Comparison of ENCODE assay signal across 8 cellular contexts in the genomic region with DNA sequence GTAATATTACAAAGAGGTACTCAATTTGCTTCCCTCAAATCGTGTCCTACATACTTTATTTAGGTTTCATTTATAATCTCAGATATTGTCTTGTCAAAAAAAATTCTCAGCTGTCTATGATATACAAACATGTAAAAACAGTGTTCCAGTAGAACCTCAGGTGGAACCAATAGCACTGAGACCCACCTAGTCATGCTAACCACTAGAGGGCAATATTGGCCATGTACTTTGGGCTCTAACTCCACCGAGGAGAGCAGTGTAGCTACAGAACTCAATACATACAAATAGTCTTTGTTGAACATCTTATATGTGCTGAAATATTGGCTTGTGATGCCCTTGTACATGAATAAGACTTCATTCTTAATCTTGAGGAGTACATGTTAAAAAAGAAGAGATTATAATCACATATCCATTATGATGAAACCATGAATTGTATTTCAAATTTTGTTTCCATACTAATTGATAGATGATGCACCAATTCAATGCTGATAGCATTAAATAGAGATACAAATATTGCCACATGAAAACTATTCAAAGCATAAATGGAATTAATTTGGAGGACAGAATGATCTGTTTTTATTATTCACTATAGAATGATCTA.
A peak's percentile ranks its signal among the peaks of the same experiment; 100 is the strongest.
DNase-seq lines count a peak whose midpoint lies in the region; ATAC-seq, FAIRE-seq and TF ChIP-seq lines count a peak whose summit lies in the region.

No MANE protein-coding gene starts in this region.

- TF ChIP-seq CTCF in AG09309 (IDR thresholded peaks at IDR 0.05; ENCODE audit: control insufficient read depth, insufficient read depth, low read depth, low read length, missing control alignments) (peak; percentile 85), astrocyte of the cerebellum (IDR thresholded peaks at IDR 0.05; ENCODE audit: low read depth, low read length, missing control alignments) (peak; percentile 85), type B pancreatic cell (conservative IDR thresholded peaks at IDR 0.05) (peak; percentile 87)

- H3K4me3 Mint-ChIP-seq in type B pancreatic cell, result no peak overlapping the region

- in situ Hi-C loops in astrocyte of the cerebellum (cut with HindIII; ENCODE audit: low sequenced_read_pairs), result no loop called here

- no peaks in the 10 kb centered on the region for H3K4me1 Mint-ChIP-seq in type B pancreatic cell (ENCODE audit: unreplicated experiment)

- H3K9me3 Mint-ChIP-seq in type B pancreatic cell, result peaks cover 4% of the 10 kb centered on the region

- DNase-seq in AG09309 (ENCODE audit: low read depth) (peak; percentile 13), NCI-H2171 treated with DMSO at 0.1 percent for 48 hours (lab: John Stamatoyannopoulos, UW) (peak; percentile 52), astrocyte of the cerebellum (ENCODE audit: low read depth) (peak; percentile 31), type B pancreatic cell (ENCODE audit: extremely low spot score, unreplicated experiment) (no peak), activated gamma-delta T cell (lab: John Stamatoyannopoulos, UW) (no peak)

- FAIRE-seq in islet of Langerhans (lab: Jason Lieb, UNC), result peak; percentile 85

- peak; percentile 83 for ATAC-seq in GM18511 (IDR thresholded peaks at IDR 0.05; ENCODE audit: unreplicated experiment)
- ATAC-seq in HG03095 (IDR thresholded peaks at IDR 0.05; ENCODE audit: unreplicated experiment), result peak; percentile 57

- no peak overlapping the region for H3K27ac Mint-ChIP-seq in type B pancreatic cell

- H3K4me3 ChIP-seq in AG09309 (ENCODE audit: control insufficient read depth, low read depth, low read length) (no peak overlapping the region), astrocyte of the cerebellum (ENCODE audit: low read depth, low read length) (no peak overlapping the region)

- H3K36me3 Mint-ChIP-seq in type B pancreatic cell, result no peaks in the 10 kb centered on the region

- H3K27me3 Mint-ChIP-seq in type B pancreatic cell, result peaks cover 4% of the 10 kb centered on the region

Comparison
In these comparisons a context has a peak if more than half of its experiments do, and no peak if none do; other contexts are left out.
1. DNase-seq: peak in AG09309 (single experiment), NCI-H2171 treated with DMSO at 0.1 percent for 48 hours (single experiment) and astrocyte of the cerebellum (single experiment); none in type B pancreatic cell (single experiment) and activated gamma-delta T cell (single experiment).
2. Peak in every context shown above with its lines, with median percentiles within 50 percentile points of each other: CTCF ChIP-seq.